In genomic region chr4:14184265-14184664, GRCh38 we compare ENCODE assay signal across 17 cellular contexts.
DNase-seq lines count a peak whose midpoint lies in the region; ATAC-seq and TF ChIP-seq lines count a peak whose summit lies in the region.
"Had no signal": no experiment of that assay in that cellular context is flagged by ENCODE, and none has a peak within 500 bp of the region (broad histone marks: within the 10 kb centered on the region; RNA-seq: fewer than 3 reads in every experiment).

No MANE protein-coding gene starts in this region.

- H3K27ac ChIP-seq in parathyroid adenoma (no peak overlapping the region), H9 (ENCODE audit: insufficient read length, low read depth, low read length) (no peak overlapping the region)
- H3K27ac ChIP-seq: body of pancreas, epithelial cell of prostate, upper lobe of left lung had no signal

- H3K23me2 ChIP-seq in H9 (ENCODE audit: insufficient read length, low read depth, low read length, poor library complexity, severe bottlenecking), result no peaks in the 10 kb centered on the region

- H3K4me3 ChIP-seq in fibroblast of pulmonary artery (replicated peaks; ENCODE audit: low read depth, low read length) (no peak overlapping the region), parathyroid adenoma (ENCODE audit: low read depth, low read length) (no peak overlapping the region)
- H3K4me3 ChIP-seq: body of pancreas, upper lobe of left lung had no signal

- H2BK15ac ChIP-seq in H9 (ENCODE audit: low read depth, low read length), result no peak overlapping the region

- H2AFZ ChIP-seq in parathyroid adenoma, result peak overlapping the region; percentile 33
- H2AFZ ChIP-seq in H9 (ENCODE audit: low read length), result no peak overlapping the region

- H4K91ac ChIP-seq in H9 (ENCODE audit: insufficient read length, low read depth, low read length), result no peak overlapping the region

- no peak overlapping the region for H2AK5ac ChIP-seq in H9 (ENCODE audit: insufficient read length, low read length)

- H3K23ac ChIP-seq in H9 (ENCODE audit: insufficient read length, low read depth, low read length), result no peak overlapping the region

- H3K27ac Mint-ChIP-seq in H9, result peak overlapping the region in 1 of 3 experiments; percentile 58; a peak in 1 of 7 replicates
- H3K27ac Mint-ChIP-seq: activated T-helper 17 cell treated with anti-CD3 and anti-CD28 coated beads, Interleukin-2, amount 50 U/mL, for 72 hours; immature natural killer cell had no signal

- H2BK120ac ChIP-seq in H9 (ENCODE audit: low read depth, low read length, poor library complexity, severe bottlenecking), result no peak overlapping the region

- no peaks in the 10 kb centered on the region for H3K36me3 Mint-ChIP-seq in H9 (ENCODE audit: insufficient read depth in 1 of 3, low read depth in 3 of 3)
- H3K36me3 Mint-ChIP-seq: immature natural killer cell; naive thymus-derived CD4-positive, alpha-beta T cell had no signal

- H3K4me1 Mint-ChIP-seq in H9, result peaks cover 14 to 29% of the 10 kb centered on the region in 2 experiments
- H3K4me1 Mint-ChIP-seq: activated T-helper 17 cell treated with anti-CD3 and anti-CD28 coated beads, Interleukin-2, amount 50 U/mL, for 72 hours had no signal

- H3K79me1 ChIP-seq in H9 (ENCODE audit: insufficient read depth, low read depth, low read length, poor library complexity, severe bottlenecking), result no peaks in the 10 kb centered on the region

- H2BK12ac ChIP-seq in H9 (ENCODE audit: insufficient read length, low read depth, low read length), result no peak overlapping the region

- no peak overlapping the region for H2BK20ac ChIP-seq in H9 (ENCODE audit: low read depth, low read length, poor library complexity, severe bottlenecking)

- no peaks in the 10 kb centered on the region for H3K36me3 ChIP-seq in parathyroid adenoma (ENCODE audit: control insufficient read depth, insufficient read depth, low read length)
- H3K36me3 ChIP-seq: upper lobe of left lung had no signal

- no peaks in the 10 kb centered on the region for H3K9me3 Mint-ChIP-seq in H9

- no peak overlapping the region for H4K8ac ChIP-seq in H9 (replicated peaks; ENCODE audit: insufficient read length, low read depth, low read length)

- H3K9me3 ChIP-seq in parathyroid adenoma (ENCODE audit: control insufficient read depth, low read length), result no peaks in the 10 kb centered on the region
- H3K9me3 ChIP-seq in H9 (ENCODE audit: control insufficient read depth, low read depth, low read length), result no peaks in the 10 kb centered on the region
- H3K9me3 ChIP-seq: body of pancreas, upper lobe of left lung had no signal

- peaks cover 6% of the 10 kb centered on the region for H3K4me1 ChIP-seq in parathyroid adenoma
- H3K4me1 ChIP-seq in H9 (ENCODE audit: insufficient read depth, low read length), result 0 out of 2 replicates have a peak, but pooled peaks cover 2% of the 10 kb centered on the region

- no peak overlapping the region for H3K4me2 ChIP-seq in parathyroid adenoma (ENCODE audit: low read length)
- no peak overlapping the region for H3K4me2 ChIP-seq in H9 (ENCODE audit: insufficient read depth, insufficient read length, low read length)

- H3K27me3 ChIP-seq in parathyroid adenoma (ENCODE audit: control insufficient read depth, insufficient read depth, low read length), result no peaks in the 10 kb centered on the region
- no peaks in the 10 kb centered on the region for H3K27me3 ChIP-seq in H9 (ENCODE audit: insufficient read depth, low read length)
- H3K27me3 ChIP-seq: body of pancreas, upper lobe of left lung had no signal

- H3T11ph ChIP-seq in H9 (ENCODE audit: low read length), result no peak overlapping the region

- H3K9ac ChIP-seq in parathyroid adenoma (no peak overlapping the region), H9 (ENCODE audit: extremely low read depth, insufficient read length, low read length) (no peak overlapping the region)

- H3K18ac ChIP-seq in H9 (ENCODE audit: insufficient read length, low read depth, low read length), result no peak overlapping the region

- H3K4ac ChIP-seq in H9 (ENCODE audit: low read depth, low read length), result no peak overlapping the region

- H3K4me3 Mint-ChIP-seq in H9, result no peak overlapping the region
- H3K4me3 Mint-ChIP-seq: activated T-helper 17 cell treated with anti-CD3 and anti-CD28 coated beads, Interleukin-2, amount 50 U/mL, for 72 hours; immature natural killer cell; naive thymus-derived CD4-positive, alpha-beta T cell had no signal

- H3K27me3 Mint-ChIP-seq in H9 (ENCODE audit: low read depth), result no peaks in the 10 kb centered on the region
- H3K27me3 Mint-ChIP-seq: activated T-helper 17 cell treated with anti-CD3 and anti-CD28 coated beads, Interleukin-2, amount 50 U/mL, for 72 hours; naive thymus-derived CD4-positive, alpha-beta T cell had no signal

- TF ChIP-seq CTCF in fibroblast of pulmonary artery (IDR thresholded peaks at IDR 0.05; ENCODE audit: low read length, missing control alignments), result no peak
- no peak for TF ChIP-seq CTCF in parathyroid adenoma (IDR thresholded peaks at IDR 0.05)
- no peak for TF ChIP-seq CTCF in H9 (conservative IDR thresholded peaks at IDR 0.05)

- H4K5ac ChIP-seq in H9 (ENCODE audit: insufficient read length, low read depth, low read length), result no peak overlapping the region

- H3K79me2 ChIP-seq in parathyroid adenoma (no peaks in the 10 kb centered on the region), H9 (ENCODE audit: insufficient read depth, low read length) (no peaks in the 10 kb centered on the region)

- H3K56ac ChIP-seq in H9 (ENCODE audit: insufficient read length, low read depth, low read length), result no peak overlapping the region

- no peaks in the 10 kb centered on the region for H4K20me1 ChIP-seq in H9 (ENCODE audit: control insufficient read depth, insufficient read depth, insufficient read length)

- WGBS in H9 (ENCODE audit: extremely low coverage, insufficient read length, low lambda C conversion rate), result no CpG with 5 or more reads among the region's 3 CpGs

- DNase-seq in GM04504 (ENCODE audit: low read depth), result peak; percentile 68
- peak; percentile 70 for DNase-seq in NCI-H82 treated with DMSO at 0.1 percent for 48 hours (lab: John Stamatoyannopoulos, UW; ENCODE audit: unreplicated experiment)
- peak; percentile 51 for DNase-seq in fibroblast of pulmonary artery (ENCODE audit: low read depth)
- no peak for DNase-seq in activated CD4-positive, CD25-positive, alpha-beta regulatory T cell treated with anti-CD3 and anti-CD28 coated beads, Interleukin-2, amount 50 U/mL, for 72 hours
- DNase-seq in H9, result no peak
- no peak for DNase-seq in midbrain (lab: John Stamatoyannopoulos, UW)
- DNase-seq: activated CD4-positive, alpha-beta T cell treated with anti-CD3 and anti-CD28 coated beads for 1 hour; DMS153; immature natural killer cell; MV-4-11; naive thymus-derived CD4-positive, alpha-beta T cell; upper lobe of left lung had no signal

- no peak overlapping the region for H2BK5ac ChIP-seq in H9 (ENCODE audit: insufficient read length, low read length)

- H3K14ac ChIP-seq in H9 (ENCODE audit: insufficient read depth, low read length), result no peak overlapping the region

- ATAC-seq in GM19455 (IDR thresholded peaks at IDR 0.05; ENCODE audit: unreplicated experiment), result no peak
- ATAC-seq: activated T-helper 17 cell treated with anti-CD3 and anti-CD28 coated beads, Interleukin-2, amount 50 U/mL, for 72 hours; body of pancreas; naive thymus-derived CD4-positive, alpha-beta T cell had no signal

Comparison
In these comparisons a context has a peak if more than half of its experiments do, and no peak if none do; other contexts are left out.
1. DNase-seq: peak in GM04504 (single experiment), NCI-H82 treated with DMSO at 0.1 percent for 48 hours (single experiment) and fibroblast of pulmonary artery (single experiment); none in activated CD4-positive, CD25-positive, alpha-beta regulatory T cell treated with anti-CD3 and anti-CD28 coated beads, Interleukin-2, amount 50 U/mL, for 72 hours (single experiment), H9 (single experiment) and midbrain (single experiment).